ENCODE assay signal across 15 cellular contexts in the genomic region with DNA sequence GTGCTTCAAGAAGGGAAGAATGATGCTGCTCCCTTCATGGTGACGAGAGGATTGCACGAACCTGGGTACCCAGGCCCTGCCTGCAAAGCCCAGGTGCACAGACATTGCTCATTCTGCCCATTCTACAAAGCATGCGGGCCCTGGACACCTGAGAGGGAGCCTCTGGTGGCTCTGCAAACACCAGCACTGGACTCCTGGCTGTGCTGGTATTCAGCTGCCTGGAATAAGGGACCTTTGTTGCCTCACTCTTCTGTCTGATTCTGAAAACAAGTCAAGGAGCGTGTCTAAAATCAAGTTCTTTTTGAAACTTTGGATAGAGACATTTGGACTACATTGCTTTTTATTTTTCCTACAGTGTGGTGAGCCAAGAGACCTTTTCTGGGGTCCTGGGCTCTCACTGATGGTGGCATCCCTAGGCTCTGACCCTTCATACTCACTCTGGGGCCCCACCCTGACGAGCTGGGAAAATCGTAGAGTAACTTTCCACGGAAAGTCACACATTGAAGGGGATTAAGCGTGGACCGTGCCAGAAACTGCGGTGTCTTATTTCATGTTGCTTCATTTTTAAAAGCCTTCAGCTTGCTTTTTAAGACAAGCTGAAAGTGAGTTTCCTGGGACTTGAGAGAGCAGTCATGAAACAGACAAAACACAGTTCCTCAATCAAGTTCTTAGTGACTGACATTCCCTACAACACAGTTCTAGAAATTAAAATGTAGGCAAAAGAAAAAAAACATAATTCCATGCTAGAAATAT. TPM values are rescaled to one million over a fixed set of nuclear protein-coding genes. Genes with fewer than 3 reads are reported as not detected.
DNase-seq lines count a peak whose midpoint lies in the region; ATAC-seq, FAIRE-seq and TF ChIP-seq lines count a peak whose summit lies in the region.
"Had no signal": no experiment of that assay in that cellular context is flagged by ENCODE, and none has a peak within 500 bp of the region (broad histone marks: within the 10 kb centered on the region; RNA-seq: fewer than 3 reads in every experiment).

No MANE protein-coding gene starts in this region.

- no peaks in the 10 kb centered on the region for H3K9me3 Mint-ChIP-seq in astrocyte (ENCODE audit: unreplicated experiment)
- H3K9me3 Mint-ChIP-seq: naive B cell; T-helper 2 cell treated with Interferon-gamma antibody and Interleukin-4, amounts not matched to agents 5 μg/mL and 100 μg/mL, for 36 hours had no signal

- no peaks in the 10 kb centered on the region for H3K36me3 Mint-ChIP-seq in astrocyte (ENCODE audit: low read depth, unreplicated experiment)
- H3K36me3 Mint-ChIP-seq: activated naive CD8-positive, alpha-beta T cell; naive B cell had no signal

- no peaks in the 10 kb centered on the region for H3K27me3 ChIP-seq in AG04450 (ENCODE audit: control insufficient read depth, insufficient read depth, low read length)
- H3K27me3 ChIP-seq in astrocyte (ENCODE audit: insufficient read depth, low read length), result no peaks in the 10 kb centered on the region
- no peaks in the 10 kb centered on the region for H3K27me3 ChIP-seq in left ventricle myocardium inferior (ENCODE audit: low read depth)
- H3K27me3 ChIP-seq in gastrocnemius medialis, result no peaks in the 10 kb centered on the region

- peak; percentile 13 for DNase-seq in AG04450 (ENCODE audit: low read depth, low spot score)
- DNase-seq in astrocyte (ENCODE audit: low read depth), result peak; percentile 27
- peak; percentile 41 for DNase-seq in left ventricle myocardium inferior
- DNase-seq in gastrocnemius medialis, result peak in 1 of 2 donors; percentile 41
- no peak for DNase-seq in activated CD4-positive, alpha-beta T cell treated with anti-CD3 and anti-CD28 coated beads for 48 hours
- no peak for DNase-seq in stimulated activated CD4-positive, alpha-beta T cell treated with anti-CD3 and anti-CD28 coated beads, Interleukin-2, amount 100 ng/mL, for 48 hours
- DNase-seq in amniotic stem cell (lab: John Stamatoyannopoulos, UW), result no peak
- DNase-seq: ACHN, naive B cell, NCI-H2171 had no signal

- peaks cover 41% of the 10 kb centered on the region for H3K4me1 Mint-ChIP-seq in astrocyte (ENCODE audit: low read depth, unreplicated experiment)

- POLR2A ChIA-PET in AG04450 (lab: Yijun Ruan, JAX), result interaction anchor here (0.6 kb wide), 1 partner anchor 21 kb away, joined by 3 read pairs; no protein-coding TSS in a partner anchor

- ATAC-seq in gastrocnemius medialis, result peak; percentile 20 to 47
- no peak for ATAC-seq in HG02970 (IDR thresholded peaks at IDR 0.05; ENCODE audit: low FRiP score, unreplicated experiment)

- no peaks in the 10 kb centered on the region for H3K79me2 ChIP-seq in astrocyte (ENCODE audit: insufficient read depth, low read length)

- FAIRE-seq in astrocyte (lab: Jason Lieb, UNC), result no peak

- in situ Hi-C loops in gastrocnemius medialis (cut with MboI; ENCODE audit: low sequenced_read_pairs in 4 of 4), result no loop called here

- no peak overlapping the region for H3K4me3 Mint-ChIP-seq in astrocyte (ENCODE audit: unreplicated experiment)
- H3K4me3 Mint-ChIP-seq: activated naive CD8-positive, alpha-beta T cell; naive B cell; T-helper 2 cell treated with Interferon-gamma antibody and Interleukin-4, amounts not matched to agents 5 μg/mL and 100 μg/mL, for 36 hours had no signal

- peaks cover 3% of the 10 kb centered on the region for H3K27me3 Mint-ChIP-seq in astrocyte (ENCODE audit: low read depth, unreplicated experiment)
- H3K27me3 Mint-ChIP-seq: activated naive CD8-positive, alpha-beta T cell had no signal

- no peak for TF ChIP-seq POLR2A in gastrocnemius medialis (IDR thresholded peaks at IDR 0.05)

- no peak overlapping the region for H3K4me2 ChIP-seq in astrocyte (ENCODE audit: low read length)
- H3K4me2 ChIP-seq: KMS-11 had no signal

- H3K4me1 ChIP-seq in astrocyte (ENCODE audit: insufficient read depth, low read length), result peaks cover 50% of the 10 kb centered on the region
- peaks cover 65% of the 10 kb centered on the region for H3K4me1 ChIP-seq in left ventricle myocardium inferior
- H3K4me1 ChIP-seq in gastrocnemius medialis, result peaks cover 30 to 46% of the 10 kb centered on the region in 2 donors

- H3K27ac Mint-ChIP-seq in astrocyte (ENCODE audit: unreplicated experiment), result no peak overlapping the region
- H3K27ac Mint-ChIP-seq: activated naive CD8-positive, alpha-beta T cell; T-helper 2 cell treated with Interferon-gamma antibody and Interleukin-4, amounts not matched to agents 5 μg/mL and 100 μg/mL, for 36 hours had no signal

- no peaks in the 10 kb centered on the region for H3K9me3 ChIP-seq in AG04450 (ENCODE audit: control insufficient read depth, insufficient read depth, low read length)
- no peaks in the 10 kb centered on the region for H3K9me3 ChIP-seq in astrocyte (ENCODE audit: insufficient read depth, low read depth, low read length)
- no peaks in the 10 kb centered on the region for H3K9me3 ChIP-seq in left ventricle myocardium inferior (replicated peaks)
- no peaks in the 10 kb centered on the region for H3K9me3 ChIP-seq in gastrocnemius medialis

- CTCF ChIA-PET in AG04450 (lab: Charles Lee), result interaction anchor here (1.5 kb wide), 1 partner anchor 239 kb away, joined by 6 read pairs; no protein-coding TSS in a partner anchor

- TF ChIP-seq CTCF in AG04450 (IDR thresholded peaks at IDR 0.05; ENCODE audit: low read depth, low read length), result no peak
- no peak for TF ChIP-seq CTCF in astrocyte (IDR thresholded peaks at IDR 0.05; ENCODE audit: insufficient read depth, low read depth, low read length)
- TF ChIP-seq CTCF in left ventricle myocardium inferior (IDR thresholded peaks at IDR 0.05; ENCODE audit: borderline replicate concordance), result no peak
- no peak for TF ChIP-seq CTCF in gastrocnemius medialis (IDR thresholded peaks at IDR 0.05 in 4 of 5, conservative IDR thresholded peaks at IDR 0.05 in 1 of 5)

- H2AFZ ChIP-seq in astrocyte (ENCODE audit: low read depth, low read length), result peak overlapping the region; percentile 12

- H4K20me1 ChIP-seq in astrocyte (ENCODE audit: insufficient read depth, low read length), result no peaks in the 10 kb centered on the region

- H3K27ac ChIP-seq in AG04450 (ENCODE audit: low read depth, low read length), result peak overlapping the region; percentile 75
- H3K27ac ChIP-seq in astrocyte (ENCODE audit: low read depth, low read length), result no peak overlapping the region
- peak overlapping the region; percentile 90 for H3K27ac ChIP-seq in left ventricle myocardium inferior (replicated peaks)
- peak overlapping the region; percentile 71 to 80 (median 73) for H3K27ac ChIP-seq in gastrocnemius medialis
- H3K27ac ChIP-seq: KMS-11 had no signal

- no peak overlapping the region for H3K4me3 ChIP-seq in AG04450 (ENCODE audit: low read depth, low read length)
- H3K4me3 ChIP-seq in astrocyte (ENCODE audit: insufficient read depth, low read depth, low read length), result no peak overlapping the region
- no peak overlapping the region for H3K4me3 ChIP-seq in left ventricle myocardium inferior
- H3K4me3 ChIP-seq in gastrocnemius medialis, result no peak overlapping the region

- peak overlapping the region; percentile 84 for H3K9ac ChIP-seq in astrocyte (ENCODE audit: low read length)
- H3K9ac ChIP-seq: KMS-11 had no signal

- H3K36me3 ChIP-seq in astrocyte (ENCODE audit: insufficient read depth, low read length) (no peaks in the 10 kb centered on the region), left ventricle myocardium inferior (no peaks in the 10 kb centered on the region), gastrocnemius medialis (no peaks in the 10 kb centered on the region)

- intact Hi-C loops in left ventricle myocardium inferior (cut with micrococcal nuclease) (no loop called here), gastrocnemius medialis (cut with DNase I; ENCODE audit: low total_unique reads) (no loop called here)

RNA-seq across cellular contexts. Expression of a gene that starts 24.0 kb away (rescaled TPM):
- polyA plus RNA-seq in AG04450 (2011; rRNA removed), result 0.17 TPM in 2 replicates
- 0.05 and 0.30 TPM in 2 replicates for polyA minus RNA-seq in AG04450 (2011; rRNA and poly(A)+ RNA removed)
- total RNA-seq in astrocyte (0.14 and 0.20 TPM in 2 replicates), left ventricle myocardium inferior (0.11 TPM), gastrocnemius medialis (not detected)
- total RNA-seq: activated CD8-positive, alpha-beta memory T cell treated with anti-CD3 and anti-CD28 coated beads for 36 hours had no signal

Comparison
In these comparisons a context has a peak if more than half of its experiments do, and no peak if none do; other contexts are left out.
1. DNase-seq: peak in AG04450 (single experiment), astrocyte (single experiment) and left ventricle myocardium inferior (single experiment); none in activated CD4-positive, alpha-beta T cell treated with anti-CD3 and anti-CD28 coated beads for 48 hours (single experiment), stimulated activated CD4-positive, alpha-beta T cell treated with anti-CD3 and anti-CD28 coated beads, Interleukin-2, amount 100 ng/mL, for 48 hours (0 of 2) and amniotic stem cell (single experiment).